ENCODE assay signal across 11 cellular contexts in the genomic region with DNA sequence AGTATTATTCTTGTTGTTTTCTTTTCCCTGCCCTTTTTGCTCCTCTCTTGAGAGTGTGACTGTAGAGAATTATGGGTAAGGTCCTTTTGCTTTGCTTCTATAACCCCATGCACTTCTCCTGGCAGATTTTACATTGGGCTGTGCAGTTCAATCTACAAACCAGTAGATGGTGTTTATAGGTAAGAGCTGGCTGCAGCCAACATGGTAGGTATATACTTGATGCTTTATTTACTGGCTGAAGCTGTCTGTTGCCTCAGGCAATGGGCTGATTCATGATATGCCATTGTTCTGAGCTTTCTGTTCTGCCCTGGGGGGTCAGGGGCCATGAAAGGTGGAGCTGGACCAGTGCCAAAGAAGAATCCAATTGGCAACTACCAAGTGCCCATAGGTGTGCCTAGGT. TPM values are rescaled to one million over a fixed set of nuclear protein-coding genes. Genes with fewer than 3 reads are reported as not detected.
DNase-seq lines count a peak whose midpoint lies in the region; ATAC-seq, FAIRE-seq and TF ChIP-seq lines count a peak whose summit lies in the region.
"Had no signal": no experiment of that assay in that cellular context is flagged by ENCODE, and none has a peak within 500 bp of the region (broad histone marks: within the 10 kb centered on the region; RNA-seq: fewer than 3 reads in every experiment).

No MANE protein-coding gene starts in this region.

- peak overlapping the region; percentile 99 for H2AK5ac ChIP-seq in mesendoderm (ENCODE audit: low read length)

- H3K27ac ChIP-seq in OCI-LY3 (ENCODE audit: low read length) (no peak overlapping the region), mesendoderm (ENCODE audit: low read depth, low read length) (no peak overlapping the region), spleen (no peak overlapping the region)
- H3K27ac ChIP-seq: prostate gland had no signal

- peak; percentile 56 for ATAC-seq in HG02623 (IDR thresholded peaks at IDR 0.05; ENCODE audit: unreplicated experiment)

- H3K4me3 ChIP-seq in OCI-LY3 (ENCODE audit: low read length): no peak overlapping the region
- no peak overlapping the region for H3K4me3 ChIP-seq in mesendoderm (ENCODE audit: low read length)
- H3K4me3 ChIP-seq in spleen: no peak overlapping the region
- H3K4me3 ChIP-seq: prostate gland had no signal

- no peaks in the 10 kb centered on the region for H3K79me1 ChIP-seq in mesendoderm (ENCODE audit: low read length)

- H4K8ac ChIP-seq in mesendoderm (ENCODE audit: low read depth, low read length): no peak overlapping the region

- H3K79me2 ChIP-seq in OCI-LY3 (ENCODE audit: low read length) (no peaks in the 10 kb centered on the region), mesendoderm (ENCODE audit: control insufficient read depth, insufficient read depth, low read length) (no peaks in the 10 kb centered on the region)

- H4K5ac ChIP-seq in mesendoderm (ENCODE audit: low read length): no peak overlapping the region

- H3K4me1 ChIP-seq in OCI-LY3 (ENCODE audit: low read length) (no peaks in the 10 kb centered on the region), mesendoderm (ENCODE audit: control insufficient read depth, low read depth, low read length) (peaks cover 7% of the 10 kb centered on the region), spleen (no peaks in the 10 kb centered on the region)
- H3K4me1 ChIP-seq: prostate gland had no signal

- TF ChIP-seq CTCF in OCI-LY3 (IDR thresholded peaks at IDR 0.05; ENCODE audit: low read depth, low read length) (peak; percentile 45), spleen (IDR thresholded peaks at IDR 0.05 in 8 of 11, conservative IDR thresholded peaks at IDR 0.05 in 3 of 11) (no peak), D721Med (IDR thresholded peaks at IDR 0.05; ENCODE audit: insufficient read depth, missing control alignments) (no peak)

- no peak overlapping the region for H2BK15ac ChIP-seq in mesendoderm (replicated peaks; ENCODE audit: low read depth)

- peak overlapping the region; percentile 83 for H3K56ac ChIP-seq in mesendoderm (ENCODE audit: low read length)

- H3K4me2 ChIP-seq in OCI-LY3 (ENCODE audit: low read length) (no peak overlapping the region), mesendoderm (ENCODE audit: low read length) (no peak overlapping the region)

- H3K18ac ChIP-seq in mesendoderm (ENCODE audit: low read length): no peak overlapping the region

- H2BK120ac ChIP-seq in mesendoderm (ENCODE audit: low read depth, low read length): no peak overlapping the region

- H3K23ac ChIP-seq in mesendoderm (ENCODE audit: low read length): no peak overlapping the region

- TF ChIP-seq POLR2A in spleen (IDR thresholded peaks at IDR 0.05): no peak

- no peaks in the 10 kb centered on the region for H3K27me3 ChIP-seq in OCI-LY3 (ENCODE audit: low read depth, low read length)
- no peaks in the 10 kb centered on the region for H3K27me3 ChIP-seq in mesendoderm (ENCODE audit: insufficient read depth, low read length, poor library complexity)
- peaks cover 0 to 6% (median 0%) of the 10 kb centered on the region in 7 donors for H3K27me3 ChIP-seq in spleen (replicated peaks in 1 of 7)

- no peak overlapping the region for H3K9ac ChIP-seq in OCI-LY3 (ENCODE audit: low read length)
- no peak overlapping the region for H3K9ac ChIP-seq in mesendoderm (ENCODE audit: low read length)

- intact Hi-C loops in spleen (cut with DNase I; ENCODE audit: low total_unique reads): no loop called here

- H2BK5ac ChIP-seq in mesendoderm (ENCODE audit: low read length): peak overlapping the region; percentile 40

- H3K9me3 ChIP-seq in OCI-LY3 (ENCODE audit: insufficient read depth, low read length): no peaks in the 10 kb centered on the region
- no peaks in the 10 kb centered on the region for H3K9me3 ChIP-seq in spleen
- H3K9me3 ChIP-seq: prostate gland had no signal

- H3K36me3 ChIP-seq in OCI-LY3 (replicated peaks; ENCODE audit: low read depth, low read length): no peaks in the 10 kb centered on the region
- H3K36me3 ChIP-seq in mesendoderm (ENCODE audit: control insufficient read depth, insufficient read depth, low read length): no peaks in the 10 kb centered on the region
- H3K36me3 ChIP-seq in spleen: no peaks in the 10 kb centered on the region
- H3K36me3 ChIP-seq: prostate gland had no signal

- DNase-seq in DMS 273 (lab: John Stamatoyannopoulos, UW; ENCODE audit: unreplicated experiment) (peak; percentile 17), DMS 273 treated with DMSO at 0.1 percent for 48 hours (lab: John Stamatoyannopoulos, UW) (no peak), mesendoderm (peak; percentile 80), spleen (no peak), retina (no peak), D721Med (ENCODE audit: insufficient read length, low spot score) (no peak)
- DNase-seq: 8988T; activated CD4-positive, alpha-beta T cell treated with anti-CD3 and anti-CD28 coated beads, Interleukin-2, amount 50 U/mL, for 4 hours had no signal

- FAIRE-seq in D721Med (lab: Jason Lieb, UNC): no peak

- H4K20me1 ChIP-seq in OCI-LY3 (ENCODE audit: insufficient read depth, low read length): no peaks in the 10 kb centered on the region

- peak overlapping the region; percentile 5 for H3K4ac ChIP-seq in mesendoderm (ENCODE audit: low read depth, low read length)

- H2AFZ ChIP-seq in OCI-LY3 (ENCODE audit: low read depth, low read length): no peak overlapping the region

RNA-seq across cellular contexts. Expression of a gene that starts 48.3 kb away (rescaled TPM):
- not detected for polyA plus RNA-seq in mesendoderm (2013, experiment 1 of 2)
- not detected for polyA plus RNA-seq in mesendoderm (2013, experiment 2 of 2)
- not detected for total RNA-seq in spleen
- under 1 TPM in 2 of 3 donors, not detected in 1; 0.06 to 0.78 TPM for polyA plus RNA-seq in spleen

Comparison
In these comparisons a context has a peak if more than half of its experiments do, and no peak if none do; other contexts are left out.
1. DNase-seq: peak in DMS 273 (single experiment) and mesendoderm (single experiment); none in DMS 273 treated with DMSO at 0.1 percent for 48 hours (single experiment), spleen (single experiment), retina (single experiment) and D721Med (single experiment).